ENCODE assay signal across 8 cellular contexts in the genomic region with DNA sequence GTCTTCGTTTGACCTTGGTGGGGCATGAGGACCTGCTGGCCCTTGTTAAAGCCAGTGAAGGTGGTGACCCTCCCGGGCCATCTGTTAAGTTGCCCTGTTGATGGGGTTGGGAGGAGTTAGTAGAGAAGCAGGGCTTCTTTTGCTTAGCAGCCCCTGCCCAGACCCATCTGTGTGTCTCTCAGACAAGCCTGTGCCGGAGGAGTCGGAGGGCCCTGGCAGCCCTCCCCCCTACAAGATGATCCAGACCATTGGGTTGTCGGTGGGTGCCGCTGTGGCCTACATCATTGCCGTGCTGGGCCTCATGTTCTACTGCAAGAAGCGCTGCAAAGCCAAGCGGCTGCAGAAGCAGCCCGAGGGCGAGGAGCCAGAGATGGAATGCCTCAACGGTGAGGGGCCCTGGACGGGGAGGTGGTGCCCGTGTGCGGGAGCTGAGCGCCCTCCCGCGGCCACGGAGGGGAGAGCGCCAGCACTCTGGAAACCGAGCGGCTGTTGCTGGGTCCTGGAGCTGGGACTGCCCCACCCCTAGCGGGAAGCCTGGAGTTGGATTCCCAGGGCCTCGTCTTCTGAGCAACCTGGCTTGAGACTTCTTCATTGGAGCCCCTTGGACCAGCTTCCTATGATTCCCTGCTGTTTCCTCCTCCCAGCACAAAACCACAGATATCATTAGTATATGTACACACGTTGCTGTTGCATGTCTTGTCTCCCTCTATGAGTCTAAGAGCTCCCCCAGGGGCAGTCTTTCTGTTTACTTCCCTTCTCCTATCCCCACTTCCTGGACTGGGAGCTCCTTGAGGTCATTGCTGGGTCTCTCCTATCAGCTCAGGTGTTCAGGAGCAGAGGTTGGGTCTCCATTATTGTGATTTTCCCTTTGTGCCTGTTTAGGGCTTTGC. TPM values are rescaled to one million over a fixed set of nuclear protein-coding genes. Genes with fewer than 3 reads are reported as not detected.
DNase-seq lines count a peak whose midpoint lies in the region; ATAC-seq, FAIRE-seq and TF ChIP-seq lines count a peak whose summit lies in the region.

No MANE protein-coding gene starts in this region.

- H3K4me1 ChIP-seq in kidney (ENCODE audit: control insufficient read depth in 1 of 2, insufficient read depth in 1 of 2, low read depth in 1 of 2, low read length in 2 of 2): peaks cover 3 to 7% of the 10 kb centered on the region in 2 donors

- H3K36me3 ChIP-seq in kidney (ENCODE audit: control insufficient read depth in 1 of 2, insufficient read depth in 2 of 2, low read length in 2 of 2): no peaks in the 10 kb centered on the region

- TF ChIP-seq CTCF in kidney (IDR thresholded peaks at IDR 0.05; ENCODE audit: borderline replicate concordance, extremely low read depth, insufficient read depth): peak; percentile 98

- ATAC-seq in HG02870 (IDR thresholded peaks at IDR 0.05; ENCODE audit: unreplicated experiment): peak; percentile 68
- peak; percentile 90 to 95 for ATAC-seq in activated CD4-positive, CD25-positive, alpha-beta regulatory T cell treated with anti-CD3 and anti-CD28 coated beads, Interleukin-2, amount 50 U/mL, for 24 hours

- no peaks in the 10 kb centered on the region for H3K9me3 ChIP-seq in kidney (ENCODE audit: control insufficient read depth in 1 of 2, low read length in 2 of 2)

- no peak overlapping the region for H3K4me3 ChIP-seq in kidney (ENCODE audit: low read length in 2 of 2)

- FAIRE-seq in kidney (lab: Jason Lieb, UNC): no peak

- peak overlapping the region; percentile 13 for H3K27ac ChIP-seq in caudate nucleus (ENCODE audit: low read depth, low read length)
- no peak overlapping the region for H3K27ac ChIP-seq in kidney (ENCODE audit: low read depth in 2 of 2, low read length in 2 of 2)

- H3K9ac ChIP-seq in kidney (ENCODE audit: low read length in 2 of 2): peak overlapping the region in 1 of 2 donors; percentile 40

- intact Hi-C loops in kidney (cut with DNase I): no loop called here

- peak; percentile 90 for DNase-seq in Daoy (ENCODE audit: low read depth)
- DNase-seq in NCI-H2227 treated with DMSO at 0.1 percent for 48 hours (lab: John Stamatoyannopoulos, UW): peak; percentile 80
- peak in 56 of 61 donors; percentile 18 to 89 (median 60) for DNase-seq in caudate nucleus (lab: John Stamatoyannopoulos, UW)
- DNase-seq in kidney: peak; percentile 95
- peak; percentile 81 for DNase-seq in stimulated activated CD4-positive, alpha-beta T cell treated with anti-CD3 and anti-CD28 coated beads, Interleukin-15, amount 100 ng/mL, for 24 hours
- DNase-seq in cortex of kidney (lab: John Stamatoyannopoulos, UW): no peak

RNA-seq across cellular contexts. Expression of gene SRF, which starts 27.6 kb away (rescaled TPM):
- 25.7 and 27.4 TPM in 2 replicates for total RNA-seq in Daoy (2014; rRNA removed; shearing (Covaris generic))
- 30.6 TPM for total RNA-seq in kidney
- polyA plus RNA-seq in kidney (ENCODE audit: insufficient read depth, low read depth, low replicate concordance): 13.8 TPM

RNA-seq across cellular contexts. Expression of gene CUL9, which starts 38.5 kb away (rescaled TPM):
- total RNA-seq in Daoy (2014; rRNA removed; shearing (Covaris generic)): 23.7 and 26.9 TPM in 2 replicates
- 47.3 TPM for total RNA-seq in kidney
- polyA plus RNA-seq in kidney (ENCODE audit: insufficient read depth, low read depth, low replicate concordance): 34.7 TPM
